ENCODE assay signal across 10 cellular contexts in genomic region chr10:102758226-102758932, GRCh38. TPM values are rescaled to one million over a fixed set of nuclear protein-coding genes. Genes with fewer than 3 reads are reported as not detected.
DNase-seq lines count a peak whose midpoint lies in the region; ATAC-seq and TF ChIP-seq lines count a peak whose summit lies in the region.
"Had no signal": no experiment of that assay in that cellular context is flagged by ENCODE, and none has a peak within 500 bp of the region (broad histone marks: within the 10 kb centered on the region; RNA-seq: fewer than 3 reads in every experiment).

No MANE protein-coding gene starts in this region.

- no peaks in the 10 kb centered on the region for H3K9me3 Mint-ChIP-seq in chondrocyte (ENCODE audit: low read depth)
- H3K9me3 Mint-ChIP-seq in nephron progenitor cell: no peaks in the 10 kb centered on the region
- H3K9me3 Mint-ChIP-seq in type B pancreatic cell: peaks cover 5% of the 10 kb centered on the region

- no peak for ATAC-seq in GM21723 (IDR thresholded peaks at IDR 0.05; ENCODE audit: unreplicated experiment)

- DNase-seq in cardiac muscle cell (ENCODE audit: low read depth in 1 of 2, low spot score in 1 of 2) (peak in 1 of 2 donors; percentile 67), cardiac septum (ENCODE audit: low spot score) (no peak), chondrocyte (ENCODE audit: low spot score) (no peak), nephron progenitor cell (peak; percentile 56), type B pancreatic cell (ENCODE audit: extremely low spot score, unreplicated experiment) (no peak), inferior parietal cortex (ENCODE audit: extremely low spot score) (no peak), foreskin fibroblast (no peak)
- DNase-seq: NCI-H524 treated with DMSO at 0.1 percent for 48 hours, SK-N-SH had no signal

- H3K4me3 ChIP-seq in cardiac muscle cell (no peak overlapping the region), foreskin fibroblast (ENCODE audit: low read depth in 1 of 2, low read length in 2 of 2) (no peak overlapping the region)

- no peaks in the 10 kb centered on the region for H3K9me3 ChIP-seq in cardiac muscle cell (ENCODE audit: low read depth)
- H3K9me3 ChIP-seq: SK-N-SH had no signal

- TF ChIP-seq CTCF in cardiac muscle cell (IDR thresholded peaks at IDR 0.05; ENCODE audit: low read depth, low read length) (no peak), chondrocyte (IDR thresholded peaks at IDR 0.05) (no peak), nephron progenitor cell (IDR thresholded peaks at IDR 0.05) (no peak), type B pancreatic cell (conservative IDR thresholded peaks at IDR 0.05) (no peak), foreskin fibroblast (IDR thresholded peaks at IDR 0.05; ENCODE audit: low read depth, low read length) (no peak)

- H3K36me3 Mint-ChIP-seq in chondrocyte (ENCODE audit: low read depth) (peaks cover 1% of the 10 kb centered on the region), nephron progenitor cell (ENCODE audit: low read depth) (no peaks in the 10 kb centered on the region), type B pancreatic cell (peaks cover 8% of the 10 kb centered on the region)

- no peaks in the 10 kb centered on the region for H3K27me3 ChIP-seq in cardiac muscle cell

- no peaks in the 10 kb centered on the region for H3K36me3 ChIP-seq in cardiac muscle cell

- no peaks in the 10 kb centered on the region for H3K27me3 Mint-ChIP-seq in chondrocyte (ENCODE audit: low read depth)
- H3K27me3 Mint-ChIP-seq in nephron progenitor cell (ENCODE audit: low read depth, poor library complexity): peaks cover 8% of the 10 kb centered on the region
- H3K27me3 Mint-ChIP-seq in type B pancreatic cell: no peaks in the 10 kb centered on the region

- peaks cover 16% of the 10 kb centered on the region for H3K4me1 ChIP-seq in cardiac muscle cell (ENCODE audit: low read depth)

- peak overlapping the region; percentile 82 for H3K27ac ChIP-seq in cardiac muscle cell

- H3K27ac Mint-ChIP-seq in chondrocyte (ENCODE audit: unreplicated experiment) (peak overlapping the region; percentile 86), nephron progenitor cell (peak overlapping the region; percentile 98), type B pancreatic cell (peak overlapping the region; percentile 64)

- H3K4me3 Mint-ChIP-seq in chondrocyte (ENCODE audit: unreplicated experiment): no peak overlapping the region
- H3K4me3 Mint-ChIP-seq in nephron progenitor cell: peak overlapping the region; percentile 75
- H3K4me3 Mint-ChIP-seq in type B pancreatic cell: peak overlapping the region; percentile 62

- intact Hi-C loops in cardiac septum (cut with DNase I): no loop called here

- H3K4me1 Mint-ChIP-seq in chondrocyte (ENCODE audit: low read depth): peaks cover 75% of the 10 kb centered on the region
- peaks cover 66% of the 10 kb centered on the region for H3K4me1 Mint-ChIP-seq in nephron progenitor cell
- H3K4me1 Mint-ChIP-seq in type B pancreatic cell (ENCODE audit: unreplicated experiment): peaks cover 31% of the 10 kb centered on the region

RNA-seq across cellular contexts. Expression of gene WBP1L, which starts 14.6 kb away (rescaled TPM):
- total RNA-seq in cardiac muscle cell (40.6 and 43.9 TPM in 2 replicates), cardiac septum (19.2 TPM), chondrocyte (95.3 to 97.1 TPM (median 95.8 TPM) in 3 replicates), type B pancreatic cell (ENCODE audit: low replicate concordance) (40.3 and 80.4 TPM in 2 replicates)
- polyA plus RNA-seq in cardiac muscle cell: 14.2 and 17.1 TPM in 2 replicates

RNA-seq across cellular contexts. Expression of gene SFXN2, which starts 43.9 kb away (rescaled TPM):
- total RNA-seq in cardiac muscle cell (10.5 and 14.2 TPM in 2 replicates), cardiac septum (2.8 TPM), chondrocyte (4.0 to 11.1 TPM (median 4.7 TPM) in 3 replicates), type B pancreatic cell (ENCODE audit: low replicate concordance) (27.8 and 35.8 TPM in 2 replicates)
- polyA plus RNA-seq in cardiac muscle cell: 18.6 and 26.1 TPM in 2 replicates

RNA-seq across cellular contexts. Expression of gene ARL3, which starts 44.2 kb away (rescaled TPM):
- total RNA-seq in cardiac muscle cell (16.3 and 24.5 TPM in 2 replicates), cardiac septum (13.1 TPM), chondrocyte (12.1 to 16.5 TPM (median 13.6 TPM) in 3 replicates), type B pancreatic cell (ENCODE audit: low replicate concordance) (12.2 and 15.8 TPM in 2 replicates)
- polyA plus RNA-seq in cardiac muscle cell: 42.2 and 47.3 TPM in 2 replicates
